Comparison of ENCODE assay signal across 18 cellular contexts in genomic region chr3:194504861-194505260, GRCh38.
"Had no signal": no experiment of that assay in that cellular context is flagged by ENCODE, and none has a peak within 500 bp of the region (broad histone marks: within the 10 kb centered on the region; RNA-seq: fewer than 3 reads in every experiment).

No MANE protein-coding gene starts in this region.

- H3K4me1 ChIP-seq: foreskin keratinocyte, gastroesophageal sphincter had no signal

- H3K36me3 ChIP-seq: esophagus muscularis mucosa, gastroesophageal sphincter, heart right ventricle, left lung, lower lobe of right lung had no signal

- H3K36me3 Mint-ChIP-seq: mesothelial cell of epicardium had no signal

- ATAC-seq: foreskin keratinocyte, gastroesophageal sphincter, heart right ventricle, left lung, left ventricle myocardium superior, lower lobe of right lung, mucosa of descending colon had no signal

- H3K27ac ChIP-seq: dorsolateral prefrontal cortex, esophagus muscularis mucosa, foreskin keratinocyte, gastroesophageal sphincter, heart right ventricle, left lung, lower lobe of right lung had no signal

- DNase-seq: dermis blood vessel endothelial cell; dorsolateral prefrontal cortex; effector CD4-positive, alpha-beta T cell; effector memory CD4-positive, alpha-beta T cell; foreskin keratinocyte; glutamatergic neuron; heart right ventricle; hippocampal formation; left cardiac atrium; left lung; left ventricle myocardium superior; lower lobe of right lung; mesenchymal stem cell; mucosa of descending colon had no signal

- H3K4me3 ChIP-seq: coronary artery, dorsolateral prefrontal cortex, esophagus muscularis mucosa, gastroesophageal sphincter, heart right ventricle, left lung, lower lobe of right lung, mucosa of descending colon had no signal

- H3K9me3 Mint-ChIP-seq: mesothelial cell of epicardium had no signal

- H3K4me3 Mint-ChIP-seq: mesothelial cell of epicardium had no signal

- H3K9me3 ChIP-seq: gastroesophageal sphincter, left lung, lower lobe of right lung, mucosa of descending colon had no signal

- H3K27me3 ChIP-seq: dorsolateral prefrontal cortex, esophagus muscularis mucosa, foreskin keratinocyte, gastroesophageal sphincter, heart right ventricle, left lung had no signal

- H3K27ac Mint-ChIP-seq: mesothelial cell of epicardium had no signal
